In genomic region chr10:3625959-3626751, GRCh38 we compare ENCODE assay signal across 12 cellular contexts.
A peak's percentile ranks its signal among the peaks of the same experiment; 100 is the strongest.
DNase-seq lines count a peak whose midpoint lies in the region; ATAC-seq and TF ChIP-seq lines count a peak whose summit lies in the region.
"Had no signal": no experiment of that assay in that cellular context is flagged by ENCODE, and none has a peak within 500 bp of the region (broad histone marks: within the 10 kb centered on the region; RNA-seq: fewer than 3 reads in every experiment).

No MANE protein-coding gene starts in this region.

- no peak overlapping the region for H3K4me3 ChIP-seq in GM12864 (ENCODE audit: low read depth, low read length)
- no peak overlapping the region for H3K4me3 ChIP-seq in fibroblast of mammary gland (ENCODE audit: control insufficient read depth, low read depth, low read length)

- intact Hi-C loops in posterior vena cava (cut with DNase I) = no loop called here

- peak; percentile 55 for DNase-seq in GM12864 (ENCODE audit: low read depth)
- peak; percentile 71 for DNase-seq in fibroblast of mammary gland (ENCODE audit: low read depth)
- no peak for DNase-seq in progenitor cell of endocrine pancreas (ENCODE audit: low spot score, unreplicated experiment)
- no peak for DNase-seq in posterior vena cava (ENCODE audit: low spot score)
- no peak for DNase-seq in inferior parietal cortex (ENCODE audit: extremely low spot score)
- DNase-seq in midbrain (lab: John Stamatoyannopoulos, UW) = no peak
- DNase-seq: activated CD4-positive, alpha-beta memory T cell treated with anti-CD3 and anti-CD28 coated beads for 36 hours; NCI-H1930; stimulated activated naive CD8-positive, alpha-beta T cell treated with anti-CD3 and anti-CD28 coated beads, Interleukin-15, Interleukin-2, amounts not matched to agents 100 U/mL and 50 U/mL, for 24 hours had no signal

- TF ChIP-seq CTCF in GM12864 (IDR thresholded peaks at IDR 0.05; ENCODE audit: low read depth, low read length, missing control alignments) (no peak), fibroblast of mammary gland (conservative IDR thresholded peaks at IDR 0.05; ENCODE audit: control insufficient read depth, insufficient read depth, low read depth, low read length) (no peak), progenitor cell of endocrine pancreas (IDR thresholded peaks at IDR 0.05; ENCODE audit: unreplicated experiment) (no peak)

- no peak overlapping the region for H3K27ac Mint-ChIP-seq in progenitor cell of endocrine pancreas
- H3K27ac Mint-ChIP-seq: activated CD4-positive, alpha-beta memory T cell treated with anti-CD3 and anti-CD28 coated beads for 36 hours had no signal

- no peak overlapping the region for H3K4me3 Mint-ChIP-seq in progenitor cell of endocrine pancreas (ENCODE audit: low read depth)
- H3K4me3 Mint-ChIP-seq: activated CD4-positive, alpha-beta memory T cell treated with anti-CD3 and anti-CD28 coated beads for 36 hours; neural crest cell had no signal

- H3K27me3 Mint-ChIP-seq in progenitor cell of endocrine pancreas = peaks cover 2% of the 10 kb centered on the region
- H3K27me3 Mint-ChIP-seq: activated CD4-positive, alpha-beta memory T cell treated with anti-CD3 and anti-CD28 coated beads for 36 hours had no signal

- ATAC-seq in GM21529 (IDR thresholded peaks at IDR 0.05; ENCODE audit: unreplicated experiment) = peak; percentile 63
- ATAC-seq in HG03520 (IDR thresholded peaks at IDR 0.05; ENCODE audit: unreplicated experiment) = peak; percentile 60
- ATAC-seq: stimulated activated naive CD8-positive, alpha-beta T cell treated with anti-CD3 and anti-CD28 coated beads, Interleukin-15, Interleukin-2, amounts not matched to agents 100 U/mL and 50 U/mL, for 24 hours had no signal

- no peaks in the 10 kb centered on the region for H3K36me3 Mint-ChIP-seq in progenitor cell of endocrine pancreas (ENCODE audit: insufficient read depth)
- H3K36me3 Mint-ChIP-seq: activated CD4-positive, alpha-beta memory T cell treated with anti-CD3 and anti-CD28 coated beads for 36 hours had no signal

- peaks cover 4% of the 10 kb centered on the region for H3K9me3 Mint-ChIP-seq in progenitor cell of endocrine pancreas (ENCODE audit: low read depth)

- no peaks in the 10 kb centered on the region for H3K4me1 Mint-ChIP-seq in progenitor cell of endocrine pancreas (ENCODE audit: low read depth)

Comparison
In these comparisons a context has a peak if more than half of its experiments do, and no peak if none do; other contexts are left out.
1. DNase-seq: peak in GM12864 (single experiment) and fibroblast of mammary gland (single experiment); none in progenitor cell of endocrine pancreas (single experiment), posterior vena cava (single experiment), inferior parietal cortex (single experiment) and midbrain (single experiment).